Comparison of ENCODE assay signal across 8 cellular contexts in the genomic region with DNA sequence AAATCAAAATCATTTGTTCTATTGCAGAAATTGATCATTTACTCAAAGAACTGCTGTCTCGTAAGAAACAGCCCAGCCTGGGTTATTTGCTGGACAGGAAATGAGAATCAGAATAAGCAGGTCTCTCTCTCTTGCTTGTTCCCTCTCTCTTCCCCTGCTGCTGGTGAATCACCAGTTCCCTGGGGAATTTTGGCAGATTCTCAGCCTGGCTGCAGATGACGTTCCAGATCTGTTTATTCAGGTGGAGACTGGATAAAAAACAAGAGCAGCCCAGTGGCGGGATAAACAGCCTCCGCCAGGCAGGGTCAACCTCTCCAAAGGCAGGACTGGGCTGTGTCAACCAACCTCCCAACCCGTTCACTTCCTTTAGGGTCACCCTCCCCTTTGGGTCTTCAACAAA.
A peak's percentile ranks its signal among the peaks of the same experiment; 100 is the strongest.
DNase-seq lines count a peak whose midpoint lies in the region; ATAC-seq and TF ChIP-seq lines count a peak whose summit lies in the region.

No MANE protein-coding gene starts in this region.

- no peak overlapping the region for H3K4me3 ChIP-seq in PC-3 (ENCODE audit: low read length)
- H3K4me3 ChIP-seq in esophagus muscularis mucosa = peak overlapping the region in 1 of 4 donors; percentile 19

- no peaks in the 10 kb centered on the region for H3K9me2 ChIP-seq in PC-3 (replicated peaks; ENCODE audit: low read length)

- in situ Hi-C loops in KBM-7 (cut with MboI; ENCODE audit: low pct_unique_long_range_greater_than_20kb, low sequenced_read_pairs) = no loop called here

- peak; percentile 96 for ATAC-seq in PC-3
- no peak for ATAC-seq in HG02973 (IDR thresholded peaks at IDR 0.05; ENCODE audit: unreplicated experiment)

- 25% methylated on average over 3 of the region's 5 CpGs for WGBS in esophagus muscularis mucosa

- H3K4me1 ChIP-seq in PC-3 (ENCODE audit: insufficient read depth, low read length) (peaks cover 12% of the 10 kb centered on the region; the same call in 1 of the 2 replicates), esophagus muscularis mucosa (peaks cover 83 to 100% (median 93%) of the 10 kb centered on the region in 4 donors)

- no peaks in the 10 kb centered on the region for H3F3A ChIP-seq in PC-3 (ENCODE audit: low read length, unreplicated experiment)

- no peaks in the 10 kb centered on the region for H3K79me2 ChIP-seq in PC-3 (ENCODE audit: low read length)

- TF ChIP-seq CTCF in PC-3 (conservative IDR thresholded peaks at IDR 0.05; ENCODE audit: low read depth, low read length) = no peak
- TF ChIP-seq CTCF in esophagus muscularis mucosa (IDR thresholded peaks at IDR 0.05) = no peak

- H3K36me3 ChIP-seq in PC-3 (ENCODE audit: low read depth, low read length) (no peaks in the 10 kb centered on the region), esophagus muscularis mucosa (peaks cover 0 to 4% (median 0%) of the 10 kb centered on the region in 4 donors)

- intact Hi-C loops in PC-3 (cut with micrococcal nuclease) = no loop called here
- intact Hi-C loops in esophagus muscularis mucosa (cut with DNase I) = no loop called here

- H3K9me3 ChIP-seq in PC-3 (ENCODE audit: low read length) (no peaks in the 10 kb centered on the region), esophagus muscularis mucosa (no peaks in the 10 kb centered on the region)

- no TSS peak for BruUV-seq in PC-3 (replicated peaks; lab: Mats Ljungman, UMichigan)

- H3K9ac ChIP-seq in PC-3 (ENCODE audit: low read length) = no peak overlapping the region

- no peak overlapping the region for H2AFZ ChIP-seq in PC-3 (ENCODE audit: low read length)

- peak overlapping the region; percentile 46 for H3K4me2 ChIP-seq in PC-3 (ENCODE audit: low read length)

- CTCF ChIA-PET in PC-3 (lab: Charles Lee) = no interaction called here

- H3K27ac ChIP-seq in PC-3 (ENCODE audit: low read length) (peak overlapping the region; percentile 39; the same call in 1 of the 2 replicates), esophagus muscularis mucosa (replicated peaks in 1 of 4) (peak overlapping the region; percentile 72 to 77 (median 75))

- no peak for TF ChIP-seq POLR2A in esophagus muscularis mucosa (IDR thresholded peaks at IDR 0.05; ENCODE audit: low read depth)

- TF ChIP-seq EP300 in esophagus muscularis mucosa (IDR thresholded peaks at IDR 0.05) = no peak

- H3K27me3 ChIP-seq in PC-3 (ENCODE audit: low read length) = no peaks in the 10 kb centered on the region
- H3K27me3 ChIP-seq in esophagus muscularis mucosa = no peaks in the 10 kb centered on the region

- peak; percentile 68 for DNase-seq in GOT3 (lab: John Stamatoyannopoulos, UW)
- DNase-seq in PC-3 = peak; percentile 84
- no peak for DNase-seq in esophagus muscularis mucosa (ENCODE audit: extremely low spot score)
- DNase-seq in non-pigmented ciliary epithelial cell (ENCODE audit: low read depth) = peak; percentile 97
- no peak for DNase-seq in activated naive CD4-positive, alpha-beta T cell (lab: John Stamatoyannopoulos, UW)
- no peak for DNase-seq in KBM-7
- no peak for DNase-seq in activated naive CD4-positive, alpha-beta T cell treated with Interleukin-2 at 50 U/mL for 16 hours

- POLR2A ChIA-PET in PC-3 (lab: Charles Lee; ENCODE audit: unreplicated experiment) = no interaction called here

- H4K20me1 ChIP-seq in PC-3 (ENCODE audit: low read length) = no peaks in the 10 kb centered on the region

Comparison
In these comparisons a context has a peak if more than half of its experiments do, and no peak if none do; other contexts are left out.
1. DNase-seq: peak in GOT3 (single experiment), PC-3 (single experiment) and non-pigmented ciliary epithelial cell (single experiment); none in esophagus muscularis mucosa (single experiment), activated naive CD4-positive, alpha-beta T cell (0 of 4), KBM-7 (single experiment) and activated naive CD4-positive, alpha-beta T cell treated with Interleukin-2 at 50 U/mL for 16 hours (single experiment).